Comparison of ENCODE assay signal across 1 cellular context in the genomic region with DNA sequence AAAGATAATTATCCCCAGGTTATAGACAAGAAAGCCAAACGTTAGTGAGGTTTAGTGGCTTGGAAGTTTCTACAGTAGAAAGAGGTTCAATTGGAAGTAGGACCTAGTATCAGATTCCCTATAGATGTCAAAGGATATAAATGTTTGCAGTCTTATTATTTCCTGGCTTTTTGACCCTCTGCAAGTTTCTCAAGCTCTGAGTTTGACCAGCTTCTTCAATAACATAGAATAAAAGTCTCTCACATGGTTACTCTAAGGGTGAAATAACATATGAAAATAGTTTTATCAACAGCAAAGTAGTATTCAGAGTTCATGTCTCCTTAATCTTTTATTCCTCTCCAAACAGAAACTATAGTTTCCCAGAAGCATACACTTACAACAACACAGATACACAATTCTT.
TF ChIP-seq lines count a peak whose summit lies in the region.

No MANE protein-coding gene starts in this region.

TF ChIP-seq in WTC11, 78 proteins besides CTCF, POLR2A, EP300 and RAD21 (continued from another document):
- TF ChIP-seq, protein P1, sequence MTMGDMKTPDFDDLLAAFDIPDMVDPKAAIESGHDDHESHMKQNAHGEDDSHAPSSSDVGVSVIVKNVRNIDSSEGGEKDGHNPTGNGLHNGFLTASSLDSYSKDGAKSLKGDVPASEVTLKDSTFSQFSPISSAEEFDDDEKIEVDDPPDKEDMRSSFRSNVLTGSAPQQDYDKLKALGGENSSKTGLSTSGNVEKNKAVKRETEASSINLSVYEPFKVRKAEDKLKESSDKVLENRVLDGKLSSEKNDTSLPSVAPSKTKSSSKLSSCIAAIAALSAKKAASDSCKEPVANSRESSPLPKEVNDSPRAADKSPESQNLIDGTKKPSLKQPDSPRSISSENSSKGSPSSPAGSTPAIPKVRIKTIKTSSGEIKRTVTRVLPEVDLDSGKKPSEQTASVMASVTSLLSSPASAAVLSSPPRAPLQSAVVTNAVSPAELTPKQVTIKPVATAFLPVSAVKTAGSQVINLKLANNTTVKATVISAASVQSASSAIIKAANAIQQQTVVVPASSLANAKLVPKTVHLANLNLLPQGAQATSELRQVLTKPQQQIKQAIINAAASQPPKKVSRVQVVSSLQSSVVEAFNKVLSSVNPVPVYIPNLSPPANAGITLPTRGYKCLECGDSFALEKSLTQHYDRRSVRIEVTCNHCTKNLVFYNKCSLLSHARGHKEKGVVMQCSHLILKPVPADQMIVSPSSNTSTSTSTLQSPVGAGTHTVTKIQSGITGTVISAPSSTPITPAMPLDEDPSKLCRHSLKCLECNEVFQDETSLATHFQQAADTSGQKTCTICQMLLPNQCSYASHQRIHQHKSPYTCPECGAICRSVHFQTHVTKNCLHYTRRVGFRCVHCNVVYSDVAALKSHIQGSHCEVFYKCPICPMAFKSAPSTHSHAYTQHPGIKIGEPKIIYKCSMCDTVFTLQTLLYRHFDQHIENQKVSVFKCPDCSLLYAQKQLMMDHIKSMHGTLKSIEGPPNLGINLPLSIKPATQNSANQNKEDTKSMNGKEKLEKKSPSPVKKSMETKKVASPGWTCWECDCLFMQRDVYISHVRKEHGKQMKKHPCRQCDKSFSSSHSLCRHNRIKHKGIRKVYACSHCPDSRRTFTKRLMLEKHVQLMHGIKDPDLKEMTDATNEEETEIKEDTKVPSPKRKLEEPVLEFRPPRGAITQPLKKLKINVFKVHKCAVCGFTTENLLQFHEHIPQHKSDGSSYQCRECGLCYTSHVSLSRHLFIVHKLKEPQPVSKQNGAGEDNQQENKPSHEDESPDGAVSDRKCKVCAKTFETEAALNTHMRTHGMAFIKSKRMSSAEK (CRISPR knock-in tag; IDR thresholded peaks at IDR 0.05; ENCODE audit: borderline replicate concordance), result no peak
- TF ChIP-seq, protein P2, sequence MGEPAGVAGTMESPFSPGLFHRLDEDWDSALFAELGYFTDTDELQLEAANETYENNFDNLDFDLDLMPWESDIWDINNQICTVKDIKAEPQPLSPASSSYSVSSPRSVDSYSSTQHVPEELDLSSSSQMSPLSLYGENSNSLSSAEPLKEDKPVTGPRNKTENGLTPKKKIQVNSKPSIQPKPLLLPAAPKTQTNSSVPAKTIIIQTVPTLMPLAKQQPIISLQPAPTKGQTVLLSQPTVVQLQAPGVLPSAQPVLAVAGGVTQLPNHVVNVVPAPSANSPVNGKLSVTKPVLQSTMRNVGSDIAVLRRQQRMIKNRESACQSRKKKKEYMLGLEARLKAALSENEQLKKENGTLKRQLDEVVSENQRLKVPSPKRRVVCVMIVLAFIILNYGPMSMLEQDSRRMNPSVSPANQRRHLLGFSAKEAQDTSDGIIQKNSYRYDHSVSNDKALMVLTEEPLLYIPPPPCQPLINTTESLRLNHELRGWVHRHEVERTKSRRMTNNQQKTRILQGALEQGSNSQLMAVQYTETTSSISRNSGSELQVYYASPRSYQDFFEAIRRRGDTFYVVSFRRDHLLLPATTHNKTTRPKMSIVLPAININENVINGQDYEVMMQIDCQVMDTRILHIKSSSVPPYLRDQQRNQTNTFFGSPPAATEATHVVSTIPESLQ (CRISPR knock-in tag; IDR thresholded peaks at IDR 0.05), result no peak
- TF ChIP-seq, protein P3, sequence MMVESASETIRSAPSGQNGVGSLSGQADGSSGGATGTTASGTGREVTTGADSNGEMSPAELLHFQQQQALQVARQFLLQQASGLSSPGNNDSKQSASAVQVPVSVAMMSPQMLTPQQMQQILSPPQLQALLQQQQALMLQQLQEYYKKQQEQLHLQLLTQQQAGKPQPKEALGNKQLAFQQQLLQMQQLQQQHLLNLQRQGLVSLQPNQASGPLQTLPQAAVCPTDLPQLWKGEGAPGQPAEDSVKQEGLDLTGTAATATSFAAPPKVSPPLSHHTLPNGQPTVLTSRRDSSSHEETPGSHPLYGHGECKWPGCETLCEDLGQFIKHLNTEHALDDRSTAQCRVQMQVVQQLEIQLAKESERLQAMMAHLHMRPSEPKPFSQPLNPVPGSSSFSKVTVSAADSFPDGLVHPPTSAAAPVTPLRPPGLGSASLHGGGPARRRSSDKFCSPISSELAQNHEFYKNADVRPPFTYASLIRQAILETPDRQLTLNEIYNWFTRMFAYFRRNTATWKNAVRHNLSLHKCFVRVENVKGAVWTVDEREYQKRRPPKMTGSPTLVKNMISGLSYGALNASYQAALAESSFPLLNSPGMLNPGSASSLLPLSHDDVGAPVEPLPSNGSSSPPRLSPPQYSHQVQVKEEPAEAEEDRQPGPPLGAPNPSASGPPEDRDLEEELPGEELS (CRISPR knock-in tag; IDR thresholded peaks at IDR 0.05), result no peak
- TF ChIP-seq GABPB1 (CRISPR knock-in tag; IDR thresholded peaks at IDR 0.05) (no peak), JAZF1 (CRISPR knock-in tag; IDR thresholded peaks at IDR 0.05) (no peak), CREB1 (CRISPR knock-in tag; IDR thresholded peaks at IDR 0.05) (no peak), EMX1 (CRISPR knock-in tag; IDR thresholded peaks at IDR 0.05) (no peak)
- TF ChIP-seq, protein P4, sequence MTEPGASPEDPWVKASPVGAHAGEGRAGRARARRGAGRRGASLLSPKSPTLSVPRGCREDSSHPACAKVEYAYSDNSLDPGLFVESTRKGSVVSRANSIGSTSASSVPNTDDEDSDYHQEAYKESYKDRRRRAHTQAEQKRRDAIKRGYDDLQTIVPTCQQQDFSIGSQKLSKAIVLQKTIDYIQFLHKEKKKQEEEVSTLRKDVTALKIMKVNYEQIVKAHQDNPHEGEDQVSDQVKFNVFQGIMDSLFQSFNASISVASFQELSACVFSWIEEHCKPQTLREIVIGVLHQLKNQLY (CRISPR knock-in tag; IDR thresholded peaks at IDR 0.05), result no peak
- TF ChIP-seq, protein P5, sequence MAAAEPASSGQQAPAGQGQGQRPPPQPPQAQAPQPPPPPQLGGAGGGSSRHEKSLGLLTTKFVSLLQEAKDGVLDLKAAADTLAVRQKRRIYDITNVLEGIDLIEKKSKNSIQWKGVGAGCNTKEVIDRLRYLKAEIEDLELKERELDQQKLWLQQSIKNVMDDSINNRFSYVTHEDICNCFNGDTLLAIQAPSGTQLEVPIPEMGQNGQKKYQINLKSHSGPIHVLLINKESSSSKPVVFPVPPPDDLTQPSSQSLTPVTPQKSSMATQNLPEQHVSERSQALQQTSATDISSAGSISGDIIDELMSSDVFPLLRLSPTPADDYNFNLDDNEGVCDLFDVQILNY (CRISPR knock-in tag; IDR thresholded peaks at IDR 0.05), result no peak
- TF ChIP-seq, protein P6, sequence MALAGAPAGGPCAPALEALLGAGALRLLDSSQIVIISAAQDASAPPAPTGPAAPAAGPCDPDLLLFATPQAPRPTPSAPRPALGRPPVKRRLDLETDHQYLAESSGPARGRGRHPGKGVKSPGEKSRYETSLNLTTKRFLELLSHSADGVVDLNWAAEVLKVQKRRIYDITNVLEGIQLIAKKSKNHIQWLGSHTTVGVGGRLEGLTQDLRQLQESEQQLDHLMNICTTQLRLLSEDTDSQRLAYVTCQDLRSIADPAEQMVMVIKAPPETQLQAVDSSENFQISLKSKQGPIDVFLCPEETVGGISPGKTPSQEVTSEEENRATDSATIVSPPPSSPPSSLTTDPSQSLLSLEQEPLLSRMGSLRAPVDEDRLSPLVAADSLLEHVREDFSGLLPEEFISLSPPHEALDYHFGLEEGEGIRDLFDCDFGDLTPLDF (CRISPR knock-in tag; IDR thresholded peaks at IDR 0.05), result no peak
